ENCODE assay signal across 1 cellular context in the genomic region with DNA sequence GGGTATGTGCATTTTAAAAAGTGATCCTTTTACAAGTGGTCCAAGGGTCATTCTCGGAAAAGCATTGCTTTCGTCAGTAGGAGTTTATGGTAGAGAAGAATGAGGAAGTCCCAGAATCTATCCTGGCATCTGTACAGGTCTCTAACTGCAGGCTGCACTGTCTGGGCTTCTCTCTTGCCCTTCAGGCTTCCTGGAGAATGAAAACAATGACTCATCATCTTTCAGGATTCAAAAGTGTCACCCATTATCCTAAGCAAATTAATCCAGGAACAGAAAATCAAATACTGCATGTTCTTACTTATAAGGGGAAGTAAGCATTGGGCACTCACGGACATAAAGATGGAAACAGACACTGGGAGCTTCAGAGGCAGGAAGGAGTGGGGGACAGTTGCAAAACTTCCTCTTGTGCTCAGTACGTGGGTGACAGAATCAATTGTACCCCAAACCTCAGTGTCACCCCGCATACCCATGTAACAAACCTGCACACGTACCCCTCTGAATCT.
TF ChIP-seq lines count a peak whose summit lies in the region.

No MANE protein-coding gene starts in this region.

TF ChIP-seq in K562, 482 proteins besides CTCF, POLR2A, EP300 and RAD21 (continued from another document and continues in another):
- TF ChIP-seq, protein P1, sequence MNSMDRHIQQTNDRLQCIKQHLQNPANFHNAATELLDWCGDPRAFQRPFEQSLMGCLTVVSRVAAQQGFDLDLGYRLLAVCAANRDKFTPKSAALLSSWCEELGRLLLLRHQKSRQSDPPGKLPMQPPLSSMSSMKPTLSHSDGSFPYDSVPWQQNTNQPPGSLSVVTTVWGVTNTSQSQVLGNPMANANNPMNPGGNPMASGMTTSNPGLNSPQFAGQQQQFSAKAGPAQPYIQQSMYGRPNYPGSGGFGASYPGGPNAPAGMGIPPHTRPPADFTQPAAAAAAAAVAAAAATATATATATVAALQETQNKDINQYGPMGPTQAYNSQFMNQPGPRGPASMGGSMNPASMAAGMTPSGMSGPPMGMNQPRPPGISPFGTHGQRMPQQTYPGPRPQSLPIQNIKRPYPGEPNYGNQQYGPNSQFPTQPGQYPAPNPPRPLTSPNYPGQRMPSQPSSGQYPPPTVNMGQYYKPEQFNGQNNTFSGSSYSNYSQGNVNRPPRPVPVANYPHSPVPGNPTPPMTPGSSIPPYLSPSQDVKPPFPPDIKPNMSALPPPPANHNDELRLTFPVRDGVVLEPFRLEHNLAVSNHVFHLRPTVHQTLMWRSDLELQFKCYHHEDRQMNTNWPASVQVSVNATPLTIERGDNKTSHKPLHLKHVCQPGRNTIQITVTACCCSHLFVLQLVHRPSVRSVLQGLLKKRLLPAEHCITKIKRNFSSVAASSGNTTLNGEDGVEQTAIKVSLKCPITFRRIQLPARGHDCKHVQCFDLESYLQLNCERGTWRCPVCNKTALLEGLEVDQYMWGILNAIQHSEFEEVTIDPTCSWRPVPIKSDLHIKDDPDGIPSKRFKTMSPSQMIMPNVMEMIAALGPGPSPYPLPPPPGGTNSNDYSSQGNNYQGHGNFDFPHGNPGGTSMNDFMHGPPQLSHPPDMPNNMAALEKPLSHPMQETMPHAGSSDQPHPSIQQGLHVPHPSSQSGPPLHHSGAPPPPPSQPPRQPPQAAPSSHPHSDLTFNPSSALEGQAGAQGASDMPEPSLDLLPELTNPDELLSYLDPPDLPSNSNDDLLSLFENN (IDR thresholded peaks at IDR 0.05; ENCODE audit: low read depth in 2 of 2, low read length in 2 of 2), result peak in 1 of 2 experiments; percentile 40; a peak in 1 of 4 replicates
- peak; percentile 36; the same call in 1 of the 2 replicates for TF ChIP-seq GABPA (tag; conservative IDR thresholded peaks at IDR 0.05; ENCODE audit: low read depth)
- peak; percentile 73 for TF ChIP-seq NFIC (IDR thresholded peaks at IDR 0.05)
- TF ChIP-seq, protein P2, sequence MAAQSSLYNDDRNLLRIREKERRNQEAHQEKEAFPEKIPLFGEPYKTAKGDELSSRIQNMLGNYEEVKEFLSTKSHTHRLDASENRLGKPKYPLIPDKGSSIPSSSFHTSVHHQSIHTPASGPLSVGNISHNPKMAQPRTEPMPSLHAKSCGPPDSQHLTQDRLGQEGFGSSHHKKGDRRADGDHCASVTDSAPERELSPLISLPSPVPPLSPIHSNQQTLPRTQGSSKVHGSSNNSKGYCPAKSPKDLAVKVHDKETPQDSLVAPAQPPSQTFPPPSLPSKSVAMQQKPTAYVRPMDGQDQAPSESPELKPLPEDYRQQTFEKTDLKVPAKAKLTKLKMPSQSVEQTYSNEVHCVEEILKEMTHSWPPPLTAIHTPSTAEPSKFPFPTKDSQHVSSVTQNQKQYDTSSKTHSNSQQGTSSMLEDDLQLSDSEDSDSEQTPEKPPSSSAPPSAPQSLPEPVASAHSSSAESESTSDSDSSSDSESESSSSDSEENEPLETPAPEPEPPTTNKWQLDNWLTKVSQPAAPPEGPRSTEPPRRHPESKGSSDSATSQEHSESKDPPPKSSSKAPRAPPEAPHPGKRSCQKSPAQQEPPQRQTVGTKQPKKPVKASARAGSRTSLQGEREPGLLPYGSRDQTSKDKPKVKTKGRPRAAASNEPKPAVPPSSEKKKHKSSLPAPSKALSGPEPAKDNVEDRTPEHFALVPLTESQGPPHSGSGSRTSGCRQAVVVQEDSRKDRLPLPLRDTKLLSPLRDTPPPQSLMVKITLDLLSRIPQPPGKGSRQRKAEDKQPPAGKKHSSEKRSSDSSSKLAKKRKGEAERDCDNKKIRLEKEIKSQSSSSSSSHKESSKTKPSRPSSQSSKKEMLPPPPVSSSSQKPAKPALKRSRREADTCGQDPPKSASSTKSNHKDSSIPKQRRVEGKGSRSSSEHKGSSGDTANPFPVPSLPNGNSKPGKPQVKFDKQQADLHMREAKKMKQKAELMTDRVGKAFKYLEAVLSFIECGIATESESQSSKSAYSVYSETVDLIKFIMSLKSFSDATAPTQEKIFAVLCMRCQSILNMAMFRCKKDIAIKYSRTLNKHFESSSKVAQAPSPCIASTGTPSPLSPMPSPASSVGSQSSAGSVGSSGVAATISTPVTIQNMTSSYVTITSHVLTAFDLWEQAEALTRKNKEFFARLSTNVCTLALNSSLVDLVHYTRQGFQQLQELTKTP (IDR thresholded peaks at IDR 0.05; ENCODE audit: low read depth in 1 of 2, partially characterized antibody in 2 of 2), result peak in 1 of 2 experiments; percentile 77
- TF ChIP-seq L3MBTL2 (IDR thresholded peaks at IDR 0.05), result peak; percentile 47
- TF ChIP-seq, protein P3, sequence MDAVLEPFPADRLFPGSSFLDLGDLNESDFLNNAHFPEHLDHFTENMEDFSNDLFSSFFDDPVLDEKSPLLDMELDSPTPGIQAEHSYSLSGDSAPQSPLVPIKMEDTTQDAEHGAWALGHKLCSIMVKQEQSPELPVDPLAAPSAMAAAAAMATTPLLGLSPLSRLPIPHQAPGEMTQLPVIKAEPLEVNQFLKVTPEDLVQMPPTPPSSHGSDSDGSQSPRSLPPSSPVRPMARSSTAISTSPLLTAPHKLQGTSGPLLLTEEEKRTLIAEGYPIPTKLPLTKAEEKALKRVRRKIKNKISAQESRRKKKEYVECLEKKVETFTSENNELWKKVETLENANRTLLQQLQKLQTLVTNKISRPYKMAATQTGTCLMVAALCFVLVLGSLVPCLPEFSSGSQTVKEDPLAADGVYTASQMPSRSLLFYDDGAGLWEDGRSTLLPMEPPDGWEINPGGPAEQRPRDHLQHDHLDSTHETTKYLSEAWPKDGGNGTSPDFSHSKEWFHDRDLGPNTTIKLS (IDR thresholded peaks at IDR 0.05; ENCODE audit: borderline replicate concordance, low read depth), result peak; percentile 20; the same call in 1 of the 2 replicates
- TF ChIP-seq KHSRP (IDR thresholded peaks at IDR 0.05), result no peak
- TF ChIP-seq ZNF263 (CRISPR knock-in tag; IDR thresholded peaks at IDR 0.05; ENCODE audit: borderline replicate concordance), result no peak
- peak; percentile 78 for TF ChIP-seq TAL1 (IDR thresholded peaks at IDR 0.05)
- peak; percentile 16; the same call in 1 of the 2 replicates for TF ChIP-seq DDX20 (tag; IDR thresholded peaks at IDR 0.05; ENCODE audit: low read depth)
- TF ChIP-seq ZNF274 (IDR thresholded peaks at IDR 0.05; ENCODE audit: borderline replicate concordance, low read depth, low read length), result no peak
- TF ChIP-seq ZNF444 (CRISPR knock-in tag; IDR thresholded peaks at IDR 0.05), result no peak
- TF ChIP-seq MCM7 (IDR thresholded peaks at IDR 0.05), result no peak
- TF ChIP-seq ZEB2 (IDR thresholded peaks at IDR 0.05), result peak; percentile 91
- TF ChIP-seq, protein P4, sequence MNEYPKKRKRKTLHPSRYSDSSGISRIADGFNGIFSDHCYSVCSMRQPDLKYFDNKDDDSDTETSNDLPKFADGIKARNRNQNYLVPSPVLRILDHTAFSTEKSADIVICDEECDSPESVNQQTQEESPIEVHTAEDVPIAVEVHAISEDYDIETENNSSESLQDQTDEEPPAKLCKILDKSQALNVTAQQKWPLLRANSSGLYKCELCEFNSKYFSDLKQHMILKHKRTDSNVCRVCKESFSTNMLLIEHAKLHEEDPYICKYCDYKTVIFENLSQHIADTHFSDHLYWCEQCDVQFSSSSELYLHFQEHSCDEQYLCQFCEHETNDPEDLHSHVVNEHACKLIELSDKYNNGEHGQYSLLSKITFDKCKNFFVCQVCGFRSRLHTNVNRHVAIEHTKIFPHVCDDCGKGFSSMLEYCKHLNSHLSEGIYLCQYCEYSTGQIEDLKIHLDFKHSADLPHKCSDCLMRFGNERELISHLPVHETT (CRISPR knock-in tag; conservative IDR thresholded peaks at IDR 0.05 in 1 of 2, IDR thresholded peaks at IDR 0.05 in 1 of 2), result peak in 1 of 2 experiments; percentile 86; a peak in 2 of 4 replicates
- no peak for TF ChIP-seq PHF21A (IDR thresholded peaks at IDR 0.05; ENCODE audit: borderline replicate concordance, low read depth)
- peak; percentile 91 for TF ChIP-seq TEAD4 (IDR thresholded peaks at IDR 0.05; ENCODE audit: low read length)
- TF ChIP-seq TEAD4 (CRISPR knock-in tag; IDR thresholded peaks at IDR 0.05; ENCODE audit: borderline replicate concordance), result no peak
- TF ChIP-seq ATF1 (CRISPR knock-in tag; IDR thresholded peaks at IDR 0.05), result no peak
- TF ChIP-seq ATF1 (tag; IDR thresholded peaks at IDR 0.05), result peak; percentile 78
- peak; percentile 45; the same call in 1 of the 2 replicates for TF ChIP-seq KLF16 (IDR thresholded peaks at IDR 0.05)
- peak in 1 of 2 experiments; percentile 87; a peak in 3 of 4 replicates for TF ChIP-seq TBL1XR1 (IDR thresholded peaks at IDR 0.05; ENCODE audit: low read length in 2 of 2)
- peak; percentile 16 for TF ChIP-seq SMAD1 (IDR thresholded peaks at IDR 0.05; ENCODE audit: low read depth, low read length, partially characterized antibody)
- TF ChIP-seq, protein P5, sequence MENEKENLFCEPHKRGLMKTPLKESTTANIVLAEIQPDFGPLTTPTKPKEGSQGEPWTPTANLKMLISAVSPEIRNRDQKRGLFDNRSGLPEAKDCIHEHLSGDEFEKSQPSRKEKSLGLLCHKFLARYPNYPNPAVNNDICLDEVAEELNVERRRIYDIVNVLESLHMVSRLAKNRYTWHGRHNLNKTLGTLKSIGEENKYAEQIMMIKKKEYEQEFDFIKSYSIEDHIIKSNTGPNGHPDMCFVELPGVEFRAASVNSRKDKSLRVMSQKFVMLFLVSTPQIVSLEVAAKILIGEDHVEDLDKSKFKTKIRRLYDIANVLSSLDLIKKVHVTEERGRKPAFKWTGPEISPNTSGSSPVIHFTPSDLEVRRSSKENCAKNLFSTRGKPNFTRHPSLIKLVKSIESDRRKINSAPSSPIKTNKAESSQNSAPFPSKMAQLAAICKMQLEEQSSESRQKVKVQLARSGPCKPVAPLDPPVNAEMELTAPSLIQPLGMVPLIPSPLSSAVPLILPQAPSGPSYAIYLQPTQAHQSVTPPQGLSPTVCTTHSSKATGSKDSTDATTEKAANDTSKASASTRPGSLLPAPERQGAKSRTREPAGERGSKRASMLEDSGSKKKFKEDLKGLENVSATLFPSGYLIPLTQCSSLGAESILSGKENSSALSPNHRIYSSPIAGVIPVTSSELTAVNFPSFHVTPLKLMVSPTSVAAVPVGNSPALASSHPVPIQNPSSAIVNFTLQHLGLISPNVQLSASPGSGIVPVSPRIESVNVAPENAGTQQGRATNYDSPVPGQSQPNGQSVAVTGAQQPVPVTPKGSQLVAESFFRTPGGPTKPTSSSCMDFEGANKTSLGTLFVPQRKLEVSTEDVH (IDR thresholded peaks at IDR 0.05; ENCODE audit: low read depth, partially characterized antibody), result peak; percentile 52
- TF ChIP-seq, protein P6, sequence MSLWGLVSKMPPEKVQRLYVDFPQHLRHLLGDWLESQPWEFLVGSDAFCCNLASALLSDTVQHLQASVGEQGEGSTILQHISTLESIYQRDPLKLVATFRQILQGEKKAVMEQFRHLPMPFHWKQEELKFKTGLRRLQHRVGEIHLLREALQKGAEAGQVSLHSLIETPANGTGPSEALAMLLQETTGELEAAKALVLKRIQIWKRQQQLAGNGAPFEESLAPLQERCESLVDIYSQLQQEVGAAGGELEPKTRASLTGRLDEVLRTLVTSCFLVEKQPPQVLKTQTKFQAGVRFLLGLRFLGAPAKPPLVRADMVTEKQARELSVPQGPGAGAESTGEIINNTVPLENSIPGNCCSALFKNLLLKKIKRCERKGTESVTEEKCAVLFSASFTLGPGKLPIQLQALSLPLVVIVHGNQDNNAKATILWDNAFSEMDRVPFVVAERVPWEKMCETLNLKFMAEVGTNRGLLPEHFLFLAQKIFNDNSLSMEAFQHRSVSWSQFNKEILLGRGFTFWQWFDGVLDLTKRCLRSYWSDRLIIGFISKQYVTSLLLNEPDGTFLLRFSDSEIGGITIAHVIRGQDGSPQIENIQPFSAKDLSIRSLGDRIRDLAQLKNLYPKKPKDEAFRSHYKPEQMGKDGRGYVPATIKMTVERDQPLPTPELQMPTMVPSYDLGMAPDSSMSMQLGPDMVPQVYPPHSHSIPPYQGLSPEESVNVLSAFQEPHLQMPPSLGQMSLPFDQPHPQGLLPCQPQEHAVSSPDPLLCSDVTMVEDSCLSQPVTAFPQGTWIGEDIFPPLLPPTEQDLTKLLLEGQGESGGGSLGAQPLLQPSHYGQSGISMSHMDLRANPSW (CRISPR knock-in tag; IDR thresholded peaks at IDR 0.05), result no peak
- no peak for TF ChIP-seq NR4A1 (CRISPR knock-in tag; IDR thresholded peaks at IDR 0.05)
- peak; percentile 57; the same call in 1 of the 2 replicates for TF ChIP-seq NR4A1 (tag; IDR thresholded peaks at IDR 0.05)
- TF ChIP-seq ZNF165 (CRISPR knock-in tag; IDR thresholded peaks at IDR 0.05; ENCODE audit: borderline replicate concordance), result no peak
- no peak for TF ChIP-seq ADNP (tag; IDR thresholded peaks at IDR 0.05)
- TF ChIP-seq, protein P7, sequence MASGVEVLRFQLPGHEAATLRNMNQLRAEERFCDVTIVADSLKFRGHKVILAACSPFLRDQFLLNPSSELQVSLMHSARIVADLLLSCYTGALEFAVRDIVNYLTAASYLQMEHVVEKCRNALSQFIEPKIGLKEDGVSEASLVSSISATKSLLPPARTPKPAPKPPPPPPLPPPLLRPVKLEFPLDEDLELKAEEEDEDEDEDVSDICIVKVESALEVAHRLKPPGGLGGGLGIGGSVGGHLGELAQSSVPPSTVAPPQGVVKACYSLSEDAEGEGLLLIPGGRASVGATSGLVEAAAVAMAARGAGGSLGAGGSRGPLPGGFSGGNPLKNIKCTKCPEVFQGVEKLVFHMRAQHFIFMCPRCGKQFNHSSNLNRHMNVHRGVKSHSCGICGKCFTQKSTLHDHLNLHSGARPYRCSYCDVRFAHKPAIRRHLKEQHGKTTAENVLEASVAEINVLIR (CRISPR knock-in tag; IDR thresholded peaks at IDR 0.05), result peak; percentile 13; the same call in 1 of the 2 replicates
- peak; percentile 96 for TF ChIP-seq SMAD4 (CRISPR knock-in tag; conservative IDR thresholded peaks at IDR 0.05)
- peak; percentile 89 for TF ChIP-seq JUNB (CRISPR knock-in tag; conservative IDR thresholded peaks at IDR 0.05)
- TF ChIP-seq TAF15 (IDR thresholded peaks at IDR 0.05; ENCODE audit: low read depth, low read length), result no peak
- peak; percentile 88; the same call in 1 of the 2 replicates for TF ChIP-seq LEF1 (IDR thresholded peaks at IDR 0.05)
- TF ChIP-seq JUN (IDR thresholded peaks at IDR 0.05; ENCODE audit: borderline replicate concordance, low read depth, low read length), result peak; percentile 86
- no peak for TF ChIP-seq JUN (CRISPR knock-in tag; IDR thresholded peaks at IDR 0.05; ENCODE audit: borderline replicate concordance)
- no peak for TF ChIP-seq ZFX (CRISPR knock-in tag; IDR thresholded peaks at IDR 0.05)
- TF ChIP-seq, protein P8, sequence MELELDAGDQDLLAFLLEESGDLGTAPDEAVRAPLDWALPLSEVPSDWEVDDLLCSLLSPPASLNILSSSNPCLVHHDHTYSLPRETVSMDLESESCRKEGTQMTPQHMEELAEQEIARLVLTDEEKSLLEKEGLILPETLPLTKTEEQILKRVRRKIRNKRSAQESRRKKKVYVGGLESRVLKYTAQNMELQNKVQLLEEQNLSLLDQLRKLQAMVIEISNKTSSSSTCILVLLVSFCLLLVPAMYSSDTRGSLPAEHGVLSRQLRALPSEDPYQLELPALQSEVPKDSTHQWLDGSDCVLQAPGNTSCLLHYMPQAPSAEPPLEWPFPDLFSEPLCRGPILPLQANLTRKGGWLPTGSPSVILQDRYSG (tag; conservative IDR thresholded peaks at IDR 0.05; ENCODE audit: low read depth), result peak; percentile 45; the same call in 1 of the 2 replicates
- no peak; the same call in 1 of the 2 replicates for TF ChIP-seq MYBL2 (IDR thresholded peaks at IDR 0.05; ENCODE audit: low read depth)
- no peak for TF ChIP-seq MYBL2 (CRISPR knock-in tag; IDR thresholded peaks at IDR 0.05; ENCODE audit: borderline replicate concordance)
- peak; percentile 73; the same call in 1 of the 2 replicates for TF ChIP-seq ESRRA (IDR thresholded peaks at IDR 0.05; ENCODE audit: borderline replicate concordance, low read depth)
- TF ChIP-seq DMBX1 (CRISPR knock-in tag; IDR thresholded peaks at IDR 0.05; ENCODE audit: borderline replicate concordance), result peak; percentile 34; the same call in 1 of the 2 replicates
- TF ChIP-seq ZKSCAN1 (IDR thresholded peaks at IDR 0.05; ENCODE audit: low read depth, low read length), result 0 out of 2 replicates have a peak, but pooled peaks have one; percentile 55
